Comparison of ENCODE assay signal across 1 cellular context in genomic region chr2:74424139-74424992, GRCh38.
A peak's percentile ranks its signal among the peaks of the same experiment; 100 is the strongest.
TF ChIP-seq lines count a peak whose summit lies in the region.

No MANE protein-coding gene starts in this region.

TF ChIP-seq in HepG2, 621 proteins besides CTCF, POLR2A, EP300 and RAD21 (continued from another document and continues in another):
- TF ChIP-seq STAT6 (CRISPR knock-in tag; IDR thresholded peaks at IDR 0.05; ENCODE audit: borderline replicate concordance) (no peak), ZNF704 (CRISPR knock-in tag; IDR thresholded peaks at IDR 0.05; ENCODE audit: borderline replicate concordance) (no peak), ZNF549 (CRISPR knock-in tag; IDR thresholded peaks at IDR 0.05) (no peak), KLF11 (CRISPR knock-in tag; IDR thresholded peaks at IDR 0.05) (no peak), ZNF24 (IDR thresholded peaks at IDR 0.05) (no peak), ZBTB20 (CRISPR knock-in tag; IDR thresholded peaks at IDR 0.05; ENCODE audit: borderline replicate concordance, low read depth) (0 out of 2 replicates have a peak, but pooled peaks have one; percentile 23), ZNF543 (CRISPR knock-in tag; IDR thresholded peaks at IDR 0.05) (no peak), HES4 (CRISPR knock-in tag; IDR thresholded peaks at IDR 0.05; ENCODE audit: borderline replicate concordance) (no peak), ZNF30 (CRISPR knock-in tag; IDR thresholded peaks at IDR 0.05) (no peak), GMEB2 (CRISPR knock-in tag; IDR thresholded peaks at IDR 0.05; ENCODE audit: low read depth) (no peak), ZNF512 (CRISPR knock-in tag; IDR thresholded peaks at IDR 0.05) (no peak), RFX1 (IDR thresholded peaks at IDR 0.05) (no peak), ASH2L (IDR thresholded peaks at IDR 0.05; ENCODE audit: insufficient read length, low read depth, low read length) (no peak), HCFC1 (IDR thresholded peaks at IDR 0.05; ENCODE audit: low read depth, low read length) (no peak), ZNF225 (CRISPR knock-in tag; IDR thresholded peaks at IDR 0.05) (no peak), BCL6 (CRISPR knock-in tag; IDR thresholded peaks at IDR 0.05) (no peak), DNMT1 (CRISPR knock-in tag; IDR thresholded peaks at IDR 0.05) (no peak), ATM (IDR thresholded peaks at IDR 0.05; ENCODE audit: borderline replicate concordance) (no peak), ZBTB26 (CRISPR knock-in tag; IDR thresholded peaks at IDR 0.05; ENCODE audit: borderline replicate concordance) (no peak), GABPB1 (CRISPR knock-in tag; IDR thresholded peaks at IDR 0.05) (no peak), TCF7 (IDR thresholded peaks at IDR 0.05; ENCODE audit: low read depth) (no peak), ZFYVE20 (CRISPR knock-in tag; IDR thresholded peaks at IDR 0.05; ENCODE audit: borderline replicate concordance, low read depth) (no peak), DR1 (CRISPR knock-in tag; IDR thresholded peaks at IDR 0.05) (no peak), HNRNPL (IDR thresholded peaks at IDR 0.05; ENCODE audit: low read depth, low read length) (no peak), ZNF615 (CRISPR knock-in tag; IDR thresholded peaks at IDR 0.05; ENCODE audit: borderline replicate concordance) (no peak), ZNF232 (CRISPR knock-in tag; IDR thresholded peaks at IDR 0.05; ENCODE audit: borderline replicate concordance) (no peak), SNAPC4 (CRISPR knock-in tag; IDR thresholded peaks at IDR 0.05) (no peak), ZNF850 (CRISPR knock-in tag; conservative IDR thresholded peaks at IDR 0.05) (no peak), TRIM22 (IDR thresholded peaks at IDR 0.05) (no peak), HMGA1 (CRISPR knock-in tag; conservative IDR thresholded peaks at IDR 0.05) (no peak), FOSL2 (CRISPR knock-in tag; IDR thresholded peaks at IDR 0.05) (peak; percentile 55; the same call in 1 of the 2 replicates), CBX1 (IDR thresholded peaks at IDR 0.05; ENCODE audit: low read depth) (no peak), ZNF790 (CRISPR knock-in tag; IDR thresholded peaks at IDR 0.05; ENCODE audit: borderline replicate concordance) (no peak), KDM6A (CRISPR knock-in tag; IDR thresholded peaks at IDR 0.05; ENCODE audit: low read depth) (no peak), NR2F1 (CRISPR knock-in tag; IDR thresholded peaks at IDR 0.05) (0 out of 4 replicates have a peak, but pooled peaks of 1 of the 2 experiments have one; percentile 14), SOX5 (CRISPR knock-in tag; IDR thresholded peaks at IDR 0.05; ENCODE audit: borderline replicate concordance) (no peak), ZNF234 (CRISPR knock-in tag; conservative IDR thresholded peaks at IDR 0.05) (no peak), ZNF713 (CRISPR knock-in tag; IDR thresholded peaks at IDR 0.05) (no peak), ZBTB44 (CRISPR knock-in tag; IDR thresholded peaks at IDR 0.05) (no peak), CERS6 (CRISPR knock-in tag; IDR thresholded peaks at IDR 0.05) (no peak), ZNF574 (CRISPR knock-in tag; IDR thresholded peaks at IDR 0.05) (0 out of 2 replicates have a peak, but pooled peaks have one; percentile 7), ZFP1 (CRISPR knock-in tag; IDR thresholded peaks at IDR 0.05) (no peak)
